In the genomic region with DNA sequence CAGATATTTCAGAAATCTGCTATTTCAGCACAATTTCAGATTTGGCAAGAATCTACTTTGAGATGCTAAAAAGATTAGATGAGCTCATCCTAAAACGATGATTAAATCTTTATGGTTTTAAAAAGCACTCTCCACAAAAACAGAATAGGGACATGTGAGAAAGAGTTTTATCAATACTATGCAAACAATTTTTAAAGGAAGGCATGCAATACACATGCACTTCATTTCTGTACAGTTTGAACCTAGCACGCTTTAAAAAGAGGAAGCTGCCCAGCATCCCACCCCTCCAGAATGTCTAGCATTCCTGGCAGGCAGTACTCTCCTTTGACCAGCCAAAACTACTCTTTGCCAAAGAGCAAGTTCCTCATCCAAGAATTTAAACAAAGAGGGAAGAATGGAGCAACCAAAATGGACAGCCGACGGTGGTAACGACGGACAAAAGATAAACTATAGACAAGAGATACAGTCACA, we compare ENCODE assay signal across 1 cellular context.
TF ChIP-seq lines count a peak whose summit lies in the region.

No MANE protein-coding gene starts in this region.

TF ChIP-seq in HepG2, 621 proteins besides CTCF, POLR2A, EP300 and RAD21 (continues in another document):
- TF ChIP-seq TBX2 (CRISPR knock-in tag; IDR thresholded peaks at IDR 0.05; ENCODE audit: borderline replicate concordance) (no peak), CHD2 (IDR thresholded peaks at IDR 0.05; ENCODE audit: low read depth, low read length) (no peak), MAFK (conservative IDR thresholded peaks at IDR 0.05 in 1 of 2, IDR thresholded peaks at IDR 0.05 in 1 of 2; ENCODE audit: low read length in 2 of 2) (peak; percentile 91 to 92), ZNF44 (CRISPR knock-in tag; IDR thresholded peaks at IDR 0.05) (no peak), TAF1 (CRISPR knock-in tag; IDR thresholded peaks at IDR 0.05) (no peak), SIX1 (CRISPR knock-in tag; IDR thresholded peaks at IDR 0.05; ENCODE audit: borderline replicate concordance) (no peak), MAFF (IDR thresholded peaks at IDR 0.05; ENCODE audit: low read depth, low read length) (peak; percentile 89), ESRRA (CRISPR knock-in tag; IDR thresholded peaks at IDR 0.05; ENCODE audit: low read depth) (no peak), LCORL (IDR thresholded peaks at IDR 0.05) (no peak), LCORL (CRISPR knock-in tag; IDR thresholded peaks at IDR 0.05) (0 out of 2 replicates have a peak, but pooled peaks have one; percentile 10), ZNF569 (CRISPR knock-in tag; IDR thresholded peaks at IDR 0.05; ENCODE audit: borderline replicate concordance) (no peak), MTF2 (CRISPR knock-in tag; IDR thresholded peaks at IDR 0.05; ENCODE audit: borderline replicate concordance) (no peak), MAFG (CRISPR knock-in tag; IDR thresholded peaks at IDR 0.05) (no peak), ZNF878 (CRISPR knock-in tag; IDR thresholded peaks at IDR 0.05) (no peak), ZNF207 (IDR thresholded peaks at IDR 0.05; ENCODE audit: borderline replicate concordance) (no peak), ZNF530 (CRISPR knock-in tag; IDR thresholded peaks at IDR 0.05; ENCODE audit: low read depth) (no peak), SAFB2 (CRISPR knock-in tag; IDR thresholded peaks at IDR 0.05; ENCODE audit: borderline replicate concordance, low read depth) (no peak), ZNF446 (CRISPR knock-in tag; IDR thresholded peaks at IDR 0.05) (no peak), EED (CRISPR knock-in tag; IDR thresholded peaks at IDR 0.05) (no peak), DMAP1 (CRISPR knock-in tag; IDR thresholded peaks at IDR 0.05) (no peak), HOXA7 (CRISPR knock-in tag; IDR thresholded peaks at IDR 0.05) (no peak), TEAD3 (CRISPR knock-in tag; optimal IDR thresholded peaks at IDR 0.05; ENCODE audit: borderline replicate concordance) (peak; percentile 22), KAT2B (IDR thresholded peaks at IDR 0.05; ENCODE audit: borderline replicate concordance, low read depth, low read length) (no peak), HMG20B (CRISPR knock-in tag; conservative IDR thresholded peaks at IDR 0.05) (no peak)
- TF ChIP-seq, protein P1, sequence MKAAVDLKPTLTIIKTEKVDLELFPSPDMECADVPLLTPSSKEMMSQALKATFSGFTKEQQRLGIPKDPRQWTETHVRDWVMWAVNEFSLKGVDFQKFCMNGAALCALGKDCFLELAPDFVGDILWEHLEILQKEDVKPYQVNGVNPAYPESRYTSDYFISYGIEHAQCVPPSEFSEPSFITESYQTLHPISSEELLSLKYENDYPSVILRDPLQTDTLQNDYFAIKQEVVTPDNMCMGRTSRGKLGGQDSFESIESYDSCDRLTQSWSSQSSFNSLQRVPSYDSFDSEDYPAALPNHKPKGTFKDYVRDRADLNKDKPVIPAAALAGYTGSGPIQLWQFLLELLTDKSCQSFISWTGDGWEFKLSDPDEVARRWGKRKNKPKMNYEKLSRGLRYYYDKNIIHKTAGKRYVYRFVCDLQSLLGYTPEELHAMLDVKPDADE (CRISPR knock-in tag; IDR thresholded peaks at IDR 0.05), result no peak
- TF ChIP-seq, protein P2, sequence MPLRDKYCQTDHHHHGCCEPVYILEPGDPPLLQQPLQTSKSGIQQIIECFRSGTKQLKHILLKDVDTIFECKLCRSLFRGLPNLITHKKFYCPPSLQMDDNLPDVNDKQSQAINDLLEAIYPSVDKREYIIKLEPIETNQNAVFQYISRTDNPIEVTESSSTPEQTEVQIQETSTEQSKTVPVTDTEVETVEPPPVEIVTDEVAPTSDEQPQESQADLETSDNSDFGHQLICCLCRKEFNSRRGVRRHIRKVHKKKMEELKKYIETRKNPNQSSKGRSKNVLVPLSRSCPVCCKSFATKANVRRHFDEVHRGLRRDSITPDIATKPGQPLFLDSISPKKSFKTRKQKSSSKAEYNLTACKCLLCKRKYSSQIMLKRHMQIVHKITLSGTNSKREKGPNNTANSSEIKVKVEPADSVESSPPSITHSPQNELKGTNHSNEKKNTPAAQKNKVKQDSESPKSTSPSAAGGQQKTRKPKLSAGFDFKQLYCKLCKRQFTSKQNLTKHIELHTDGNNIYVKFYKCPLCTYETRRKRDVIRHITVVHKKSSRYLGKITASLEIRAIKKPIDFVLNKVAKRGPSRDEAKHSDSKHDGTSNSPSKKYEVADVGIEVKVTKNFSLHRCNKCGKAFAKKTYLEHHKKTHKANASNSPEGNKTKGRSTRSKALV (CRISPR knock-in tag; IDR thresholded peaks at IDR 0.05), result 0 out of 2 replicates have a peak, but pooled peaks have one; percentile 10
- TF ChIP-seq, protein P3, sequence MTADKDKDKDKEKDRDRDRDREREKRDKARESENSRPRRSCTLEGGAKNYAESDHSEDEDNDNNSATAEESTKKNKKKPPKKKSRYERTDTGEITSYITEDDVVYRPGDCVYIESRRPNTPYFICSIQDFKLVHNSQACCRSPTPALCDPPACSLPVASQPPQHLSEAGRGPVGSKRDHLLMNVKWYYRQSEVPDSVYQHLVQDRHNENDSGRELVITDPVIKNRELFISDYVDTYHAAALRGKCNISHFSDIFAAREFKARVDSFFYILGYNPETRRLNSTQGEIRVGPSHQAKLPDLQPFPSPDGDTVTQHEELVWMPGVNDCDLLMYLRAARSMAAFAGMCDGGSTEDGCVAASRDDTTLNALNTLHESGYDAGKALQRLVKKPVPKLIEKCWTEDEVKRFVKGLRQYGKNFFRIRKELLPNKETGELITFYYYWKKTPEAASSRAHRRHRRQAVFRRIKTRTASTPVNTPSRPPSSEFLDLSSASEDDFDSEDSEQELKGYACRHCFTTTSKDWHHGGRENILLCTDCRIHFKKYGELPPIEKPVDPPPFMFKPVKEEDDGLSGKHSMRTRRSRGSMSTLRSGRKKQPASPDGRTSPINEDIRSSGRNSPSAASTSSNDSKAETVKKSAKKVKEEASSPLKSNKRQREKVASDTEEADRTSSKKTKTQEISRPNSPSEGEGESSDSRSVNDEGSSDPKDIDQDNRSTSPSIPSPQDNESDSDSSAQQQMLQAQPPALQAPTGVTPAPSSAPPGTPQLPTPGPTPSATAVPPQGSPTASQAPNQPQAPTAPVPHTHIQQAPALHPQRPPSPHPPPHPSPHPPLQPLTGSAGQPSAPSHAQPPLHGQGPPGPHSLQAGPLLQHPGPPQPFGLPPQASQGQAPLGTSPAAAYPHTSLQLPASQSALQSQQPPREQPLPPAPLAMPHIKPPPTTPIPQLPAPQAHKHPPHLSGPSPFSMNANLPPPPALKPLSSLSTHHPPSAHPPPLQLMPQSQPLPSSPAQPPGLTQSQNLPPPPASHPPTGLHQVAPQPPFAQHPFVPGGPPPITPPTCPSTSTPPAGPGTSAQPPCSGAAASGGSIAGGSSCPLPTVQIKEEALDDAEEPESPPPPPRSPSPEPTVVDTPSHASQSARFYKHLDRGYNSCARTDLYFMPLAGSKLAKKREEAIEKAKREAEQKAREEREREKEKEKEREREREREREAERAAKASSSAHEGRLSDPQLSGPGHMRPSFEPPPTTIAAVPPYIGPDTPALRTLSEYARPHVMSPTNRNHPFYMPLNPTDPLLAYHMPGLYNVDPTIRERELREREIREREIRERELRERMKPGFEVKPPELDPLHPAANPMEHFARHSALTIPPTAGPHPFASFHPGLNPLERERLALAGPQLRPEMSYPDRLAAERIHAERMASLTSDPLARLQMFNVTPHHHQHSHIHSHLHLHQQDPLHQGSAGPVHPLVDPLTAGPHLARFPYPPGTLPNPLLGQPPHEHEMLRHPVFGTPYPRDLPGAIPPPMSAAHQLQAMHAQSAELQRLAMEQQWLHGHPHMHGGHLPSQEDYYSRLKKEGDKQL (CRISPR knock-in tag; IDR thresholded peaks at IDR 0.05; ENCODE audit: low read depth), result no peak
- TF ChIP-seq, protein P4, sequence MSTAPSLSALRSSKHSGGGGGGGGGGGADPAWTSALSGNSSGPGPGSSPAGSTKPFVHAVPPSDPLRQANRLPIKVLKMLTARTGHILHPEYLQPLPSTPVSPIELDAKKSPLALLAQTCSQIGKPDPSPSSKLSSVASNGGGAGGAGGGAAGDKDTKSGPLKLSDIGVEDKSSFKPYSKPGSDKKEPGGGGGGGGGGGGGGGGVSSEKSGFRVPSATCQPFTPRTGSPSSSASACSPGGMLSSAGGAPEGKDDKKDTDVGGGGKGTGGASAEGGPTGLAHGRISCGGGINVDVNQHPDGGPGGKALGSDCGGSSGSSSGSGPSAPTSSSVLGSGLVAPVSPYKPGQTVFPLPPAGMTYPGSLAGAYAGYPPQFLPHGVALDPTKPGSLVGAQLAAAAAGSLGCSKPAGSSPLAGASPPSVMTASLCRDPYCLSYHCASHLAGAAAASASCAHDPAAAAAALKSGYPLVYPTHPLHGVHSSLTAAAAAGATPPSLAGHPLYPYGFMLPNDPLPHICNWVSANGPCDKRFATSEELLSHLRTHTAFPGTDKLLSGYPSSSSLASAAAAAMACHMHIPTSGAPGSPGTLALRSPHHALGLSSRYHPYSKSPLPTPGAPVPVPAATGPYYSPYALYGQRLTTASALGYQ (CRISPR knock-in tag; IDR thresholded peaks at IDR 0.05), result no peak
- TF ChIP-seq, protein P5, sequence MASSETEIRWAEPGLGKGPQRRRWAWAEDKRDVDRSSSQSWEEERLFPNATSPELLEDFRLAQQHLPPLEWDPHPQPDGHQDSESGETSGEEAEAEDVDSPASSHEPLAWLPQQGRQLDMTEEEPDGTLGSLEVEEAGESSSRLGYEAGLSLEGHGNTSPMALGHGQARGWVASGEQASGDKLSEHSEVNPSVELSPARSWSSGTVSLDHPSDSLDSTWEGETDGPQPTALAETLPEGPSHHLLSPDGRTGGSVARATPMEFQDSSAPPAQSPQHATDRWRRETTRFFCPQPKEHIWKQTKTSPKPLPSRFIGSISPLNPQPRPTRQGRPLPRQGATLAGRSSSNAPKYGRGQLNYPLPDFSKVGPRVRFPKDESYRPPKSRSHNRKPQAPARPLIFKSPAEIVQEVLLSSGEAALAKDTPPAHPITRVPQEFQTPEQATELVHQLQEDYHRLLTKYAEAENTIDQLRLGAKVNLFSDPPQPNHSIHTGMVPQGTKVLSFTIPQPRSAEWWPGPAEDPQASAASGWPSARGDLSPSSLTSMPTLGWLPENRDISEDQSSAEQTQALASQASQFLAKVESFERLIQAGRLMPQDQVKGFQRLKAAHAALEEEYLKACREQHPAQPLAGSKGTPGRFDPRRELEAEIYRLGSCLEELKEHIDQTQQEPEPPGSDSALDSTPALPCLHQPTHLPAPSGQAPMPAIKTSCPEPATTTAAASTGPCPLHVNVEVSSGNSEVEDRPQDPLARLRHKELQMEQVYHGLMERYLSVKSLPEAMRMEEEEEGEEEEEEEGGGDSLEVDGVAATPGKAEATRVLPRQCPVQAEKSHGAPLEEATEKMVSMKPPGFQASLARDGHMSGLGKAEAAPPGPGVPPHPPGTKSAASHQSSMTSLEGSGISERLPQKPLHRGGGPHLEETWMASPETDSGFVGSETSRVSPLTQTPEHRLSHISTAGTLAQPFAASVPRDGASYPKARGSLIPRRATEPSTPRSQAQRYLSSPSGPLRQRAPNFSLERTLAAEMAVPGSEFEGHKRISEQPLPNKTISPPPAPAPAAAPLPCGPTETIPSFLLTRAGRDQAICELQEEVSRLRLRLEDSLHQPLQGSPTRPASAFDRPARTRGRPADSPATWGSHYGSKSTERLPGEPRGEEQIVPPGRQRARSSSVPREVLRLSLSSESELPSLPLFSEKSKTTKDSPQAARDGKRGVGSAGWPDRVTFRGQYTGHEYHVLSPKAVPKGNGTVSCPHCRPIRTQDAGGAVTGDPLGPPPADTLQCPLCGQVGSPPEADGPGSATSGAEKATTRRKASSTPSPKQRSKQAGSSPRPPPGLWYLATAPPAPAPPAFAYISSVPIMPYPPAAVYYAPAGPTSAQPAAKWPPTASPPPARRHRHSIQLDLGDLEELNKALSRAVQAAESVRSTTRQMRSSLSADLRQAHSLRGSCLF (CRISPR knock-in tag; IDR thresholded peaks at IDR 0.05; ENCODE audit: borderline replicate concordance), result no peak
- TF ChIP-seq, protein P6, sequence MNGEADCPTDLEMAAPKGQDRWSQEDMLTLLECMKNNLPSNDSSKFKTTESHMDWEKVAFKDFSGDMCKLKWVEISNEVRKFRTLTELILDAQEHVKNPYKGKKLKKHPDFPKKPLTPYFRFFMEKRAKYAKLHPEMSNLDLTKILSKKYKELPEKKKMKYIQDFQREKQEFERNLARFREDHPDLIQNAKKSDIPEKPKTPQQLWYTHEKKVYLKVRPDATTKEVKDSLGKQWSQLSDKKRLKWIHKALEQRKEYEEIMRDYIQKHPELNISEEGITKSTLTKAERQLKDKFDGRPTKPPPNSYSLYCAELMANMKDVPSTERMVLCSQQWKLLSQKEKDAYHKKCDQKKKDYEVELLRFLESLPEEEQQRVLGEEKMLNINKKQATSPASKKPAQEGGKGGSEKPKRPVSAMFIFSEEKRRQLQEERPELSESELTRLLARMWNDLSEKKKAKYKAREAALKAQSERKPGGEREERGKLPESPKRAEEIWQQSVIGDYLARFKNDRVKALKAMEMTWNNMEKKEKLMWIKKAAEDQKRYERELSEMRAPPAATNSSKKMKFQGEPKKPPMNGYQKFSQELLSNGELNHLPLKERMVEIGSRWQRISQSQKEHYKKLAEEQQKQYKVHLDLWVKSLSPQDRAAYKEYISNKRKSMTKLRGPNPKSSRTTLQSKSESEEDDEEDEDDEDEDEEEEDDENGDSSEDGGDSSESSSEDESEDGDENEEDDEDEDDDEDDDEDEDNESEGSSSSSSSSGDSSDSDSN (CRISPR knock-in tag; IDR thresholded peaks at IDR 0.05), result no peak
- TF ChIP-seq, protein P7, sequence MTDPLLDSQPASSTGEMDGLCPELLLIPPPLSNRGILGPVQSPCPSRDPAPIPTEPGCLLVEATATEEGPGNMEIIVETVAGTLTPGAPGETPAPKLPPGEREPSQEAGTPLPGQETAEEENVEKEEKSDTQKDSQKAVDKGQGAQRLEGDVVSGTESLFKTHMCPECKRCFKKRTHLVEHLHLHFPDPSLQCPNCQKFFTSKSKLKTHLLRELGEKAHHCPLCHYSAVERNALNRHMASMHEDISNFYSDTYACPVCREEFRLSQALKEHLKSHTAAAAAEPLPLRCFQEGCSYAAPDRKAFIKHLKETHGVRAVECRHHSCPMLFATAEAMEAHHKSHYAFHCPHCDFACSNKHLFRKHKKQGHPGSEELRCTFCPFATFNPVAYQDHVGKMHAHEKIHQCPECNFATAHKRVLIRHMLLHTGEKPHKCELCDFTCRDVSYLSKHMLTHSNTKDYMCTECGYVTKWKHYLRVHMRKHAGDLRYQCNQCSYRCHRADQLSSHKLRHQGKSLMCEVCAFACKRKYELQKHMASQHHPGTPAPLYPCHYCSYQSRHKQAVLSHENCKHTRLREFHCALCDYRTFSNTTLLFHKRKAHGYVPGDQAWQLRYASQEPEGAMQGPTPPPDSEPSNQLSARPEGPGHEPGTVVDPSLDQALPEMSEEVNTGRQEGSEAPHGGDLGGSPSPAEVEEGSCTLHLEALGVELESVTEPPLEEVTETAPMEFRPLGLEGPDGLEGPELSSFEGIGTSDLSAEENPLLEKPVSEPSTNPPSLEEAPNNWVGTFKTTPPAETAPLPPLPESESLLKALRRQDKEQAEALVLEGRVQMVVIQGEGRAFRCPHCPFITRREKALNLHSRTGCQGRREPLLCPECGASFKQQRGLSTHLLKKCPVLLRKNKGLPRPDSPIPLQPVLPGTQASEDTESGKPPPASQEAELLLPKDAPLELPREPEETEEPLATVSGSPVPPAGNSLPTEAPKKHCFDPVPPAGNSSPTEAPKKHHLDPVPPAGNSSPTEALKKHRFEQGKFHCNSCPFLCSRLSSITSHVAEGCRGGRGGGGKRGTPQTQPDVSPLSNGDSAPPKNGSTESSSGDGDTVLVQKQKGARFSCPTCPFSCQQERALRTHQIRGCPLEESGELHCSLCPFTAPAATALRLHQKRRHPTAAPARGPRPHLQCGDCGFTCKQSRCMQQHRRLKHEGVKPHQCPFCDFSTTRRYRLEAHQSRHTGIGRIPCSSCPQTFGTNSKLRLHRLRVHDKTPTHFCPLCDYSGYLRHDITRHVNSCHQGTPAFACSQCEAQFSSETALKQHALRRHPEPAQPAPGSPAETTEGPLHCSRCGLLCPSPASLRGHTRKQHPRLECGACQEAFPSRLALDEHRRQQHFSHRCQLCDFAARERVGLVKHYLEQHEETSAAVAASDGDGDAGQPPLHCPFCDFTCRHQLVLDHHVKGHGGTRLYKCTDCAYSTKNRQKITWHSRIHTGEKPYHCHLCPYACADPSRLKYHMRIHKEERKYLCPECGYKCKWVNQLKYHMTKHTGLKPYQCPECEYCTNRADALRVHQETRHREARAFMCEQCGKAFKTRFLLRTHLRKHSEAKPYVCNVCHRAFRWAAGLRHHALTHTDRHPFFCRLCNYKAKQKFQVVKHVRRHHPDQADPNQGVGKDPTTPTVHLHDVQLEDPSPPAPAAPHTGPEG (CRISPR knock-in tag; IDR thresholded peaks at IDR 0.05), result no peak
